8 cellular contexts compared by ENCODE assay signal in the genomic region with DNA sequence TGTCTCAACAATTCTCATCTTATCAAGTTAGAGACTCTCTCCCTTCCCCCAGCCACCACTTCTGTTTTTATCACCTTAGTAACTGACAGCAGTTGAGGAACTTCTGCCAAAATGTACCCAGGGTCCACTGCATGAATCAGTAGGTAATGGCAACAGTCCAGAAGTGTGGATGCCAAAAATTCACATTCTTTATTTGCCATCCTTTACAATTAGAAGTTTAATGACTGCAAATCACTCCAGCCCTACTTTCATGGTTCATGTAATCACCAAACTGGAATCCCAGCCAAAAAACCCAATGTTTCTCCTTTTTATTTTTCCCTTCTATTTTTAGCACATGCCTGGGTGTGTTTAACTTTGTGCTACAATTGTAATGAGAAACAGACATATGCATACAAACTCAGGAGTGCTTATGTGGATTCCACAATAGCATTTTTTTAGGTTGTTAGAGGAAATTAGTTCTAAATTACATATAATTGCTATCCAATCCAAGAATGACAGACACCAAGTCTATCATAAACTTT.
A peak's percentile ranks its signal among the peaks of the same experiment; 100 is the strongest.
DNase-seq lines count a peak whose midpoint lies in the region; ATAC-seq and TF ChIP-seq lines count a peak whose summit lies in the region.

No MANE protein-coding gene starts in this region.

- DNase-seq in HCEC 1CT (peak; percentile 63), NCI-H748 (lab: John Stamatoyannopoulos, UW; ENCODE audit: unreplicated experiment) (peak; percentile 66), dermis microvascular lymphatic vessel endothelial cell (ENCODE audit: low read depth in 2 of 2) (peak; percentile 44 to 72), retinal pigment epithelial cell (ENCODE audit: low read depth) (peak; percentile 83), NCI-H82 treated with DMSO at 0.1 percent for 48 hours (lab: John Stamatoyannopoulos, UW; ENCODE audit: unreplicated experiment) (no peak)
- no peak for DNase-seq in activated naive CD4-positive, alpha-beta T cell (lab: John Stamatoyannopoulos, UW)

- no peak overlapping the region for H3K4me3 ChIP-seq in retinal pigment epithelial cell (ENCODE audit: low read length)

- ATAC-seq in GM21825 (IDR thresholded peaks at IDR 0.05; ENCODE audit: unreplicated experiment) (no peak), GM21528 (IDR thresholded peaks at IDR 0.05; ENCODE audit: low FRiP score, unreplicated experiment) (no peak)

- TF ChIP-seq CTCF in retinal pigment epithelial cell (conservative IDR thresholded peaks at IDR 0.05; ENCODE audit: low read depth, low read length), result no peak

Comparison
In these comparisons a context has a peak if more than half of its experiments do, and no peak if none do; other contexts are left out.
1. DNase-seq: peak in HCEC 1CT (single experiment), NCI-H748 (single experiment), dermis microvascular lymphatic vessel endothelial cell (2 of 2) and retinal pigment epithelial cell (single experiment); none in activated naive CD4-positive, alpha-beta T cell (0 of 4) and NCI-H82 treated with DMSO at 0.1 percent for 48 hours (single experiment).